In the genomic region with DNA sequence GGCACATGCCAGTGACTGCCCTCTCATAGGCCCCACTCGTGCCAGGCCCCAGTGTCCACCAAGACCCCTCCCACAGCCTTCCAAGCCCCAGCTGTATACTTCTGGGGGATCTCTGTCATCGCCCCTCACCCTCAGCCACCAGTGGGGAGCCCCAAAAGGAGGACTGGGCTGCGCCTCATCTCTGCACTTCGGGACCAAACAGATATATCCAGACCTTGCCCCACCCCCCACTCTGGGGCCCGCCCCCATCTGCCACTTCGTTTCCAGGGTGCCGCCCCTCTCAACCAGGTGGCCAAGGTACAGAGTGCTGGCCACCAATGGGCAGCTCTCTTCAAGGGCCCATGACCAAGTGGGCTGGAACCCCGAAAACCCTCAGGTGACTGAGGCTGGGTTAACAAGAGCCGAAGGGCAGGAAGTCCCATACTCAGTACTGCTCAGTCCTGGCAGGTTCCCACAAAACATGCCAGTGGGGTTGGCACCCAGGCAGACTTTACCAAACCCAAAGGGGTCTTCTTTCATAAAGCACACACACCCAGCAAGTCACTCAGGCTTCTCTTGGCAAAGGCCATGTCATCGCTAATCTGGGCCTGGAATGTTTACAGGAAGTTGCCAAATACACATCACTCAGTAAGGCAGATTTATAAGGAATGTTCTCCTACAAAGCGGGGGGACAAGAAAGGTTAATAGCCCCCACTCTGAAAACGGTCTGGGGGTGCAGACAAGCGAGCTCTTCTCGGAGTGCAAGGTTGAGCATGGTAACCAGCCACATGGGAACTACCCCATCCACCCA, we compare ENCODE assay signal across 2 cellular contexts.
TF ChIP-seq lines count a peak whose summit lies in the region.

No MANE protein-coding gene starts in this region.

TF ChIP-seq in GM23338, 12 proteins besides CTCF, POLR2A, EP300 and RAD21 (continues in another document):
- TF ChIP-seq POLR2AphosphoS5 (IDR thresholded peaks at IDR 0.05; ENCODE audit: low read depth) (no peak), ZNF114 (CRISPR knock-in tag; IDR thresholded peaks at IDR 0.05) (no peak), NANOG (IDR thresholded peaks at IDR 0.05; ENCODE audit: borderline replicate concordance) (no peak), ETS1 (IDR thresholded peaks at IDR 0.05) (no peak), CREB1 (CRISPR knock-in tag; IDR thresholded peaks at IDR 0.05; ENCODE audit: low read depth) (no peak), JUNB (IDR thresholded peaks at IDR 0.05; ENCODE audit: unreplicated experiment) (no peak), EZH2 (IDR thresholded peaks at IDR 0.05; ENCODE audit: low read depth, unreplicated experiment) (no peak), ZNF462 (CRISPR knock-in tag; IDR thresholded peaks at IDR 0.05) (no peak), STAT1 (IDR thresholded peaks at IDR 0.05; ENCODE audit: unreplicated experiment) (no peak), ZNF331 (CRISPR knock-in tag; IDR thresholded peaks at IDR 0.05; ENCODE audit: low read depth) (no peak)

TF ChIP-seq in H1, 55 proteins besides CTCF, POLR2A, EP300 and RAD21:
- TF ChIP-seq TBP (IDR thresholded peaks at IDR 0.05; ENCODE audit: low read depth, low read length): no peak
- TF ChIP-seq EGR1 (IDR thresholded peaks at IDR 0.05; ENCODE audit: borderline replicate concordance, low read depth, low read length): no peak
- TF ChIP-seq EZH2 (IDR thresholded peaks at IDR 0.05; ENCODE audit: low read depth, low read length, severe bottlenecking): no peak
- TF ChIP-seq TAF7 (optimal IDR thresholded peaks at IDR 0.05; ENCODE audit: borderline replicate concordance, low read depth, low read length): no peak
- no peak for TF ChIP-seq FOSL1 (IDR thresholded peaks at IDR 0.05; ENCODE audit: insufficient read depth, low read depth, low read length)
- no peak for TF ChIP-seq CHD2 (IDR thresholded peaks at IDR 0.05; ENCODE audit: low read length)
- no peak for TF ChIP-seq BACH1 (IDR thresholded peaks at IDR 0.05; ENCODE audit: low read length)
- TF ChIP-seq POU5F1 (IDR thresholded peaks at IDR 0.05; ENCODE audit: low read depth, low read length): no peak
- TF ChIP-seq KDM4A (IDR thresholded peaks at IDR 0.05; ENCODE audit: low read depth, low read length, severe bottlenecking): no peak
- TF ChIP-seq KDM1A (IDR thresholded peaks at IDR 0.05; ENCODE audit: borderline replicate concordance, low read length): no peak
